Comparison of ENCODE assay signal across 27 cellular contexts in genomic region chr10:101015582-101015973, GRCh38.
"Had no signal": no experiment of that assay in that cellular context is flagged by ENCODE, and none has a peak within 500 bp of the region (broad histone marks: within the 10 kb centered on the region; RNA-seq: fewer than 3 reads in every experiment).

No MANE protein-coding gene starts in this region.

- H3K4me3 Mint-ChIP-seq: dendritic cell treated with granulocyte-macrophage colony-stimulating factor and Interleukin-4, amounts not matched to agents 40 ng/mL and 50 ng/mL, for 4 days; effector memory CD8-positive, alpha-beta T cell; immature natural killer cell; memory B cell; natural killer cell treated with Interleukin-12 subunit alpha and Interleukin-12 subunit beta and Interleukin-15 and Interleukin-18, amount 100 ng/mL, for 72 hours; stimulated activated effector memory CD8-positive, alpha-beta T cell treated with anti-CD3 and anti-CD28 coated beads, Interleukin-12 subunit alpha, Interleukin-12 subunit beta, amount 100 ng/mL, for 72 hours had no signal

- H3K27me3 ChIP-seq: pancreas had no signal

- H2AFZ ChIP-seq: neural progenitor cell had no signal

- DNase-seq: effector memory CD8-positive, alpha-beta T cell; glutamatergic neuron; immature natural killer cell; left cardiac atrium; left ventricle myocardium inferior; lower lobe of right lung; midbrain; occipital lobe; small intestine; stimulated activated CD4-positive, alpha-beta T cell treated with anti-CD3 and anti-CD28 coated beads, Interleukin-12 subunit alpha, Interleukin-12 subunit beta, amount 100 ng/mL, for 4 hours; stimulated activated CD8-positive, alpha-beta memory T cell treated with anti-CD3 and anti-CD28 coated beads, Interleukin-4, amount 100 ng/mL, for 48 hours; stimulated activated naive CD8-positive, alpha-beta T cell treated with anti-CD3 and anti-CD28 coated beads, Interleukin-15, Interleukin-2, amounts not matched to agents 100 U/mL and 50 U/mL, for 24 hours; tibial artery; uterus had no signal

- H3K9ac ChIP-seq: neural progenitor cell had no signal

- H3K27ac ChIP-seq: epithelial cell of prostate, esophagus muscularis mucosa, gastroesophageal sphincter, left ventricle myocardium inferior, lower lobe of right lung, neural progenitor cell, pancreas, suprapubic skin, tibial artery, upper lobe of left lung, uterus had no signal

- H3K36me3 ChIP-seq: esophagus muscularis mucosa, gastroesophageal sphincter, left ventricle myocardium inferior, lower lobe of right lung, neural progenitor cell, pancreas, suprapubic skin, tibial artery, upper lobe of left lung, uterus had no signal

- ATAC-seq: effector memory CD8-positive, alpha-beta T cell; gastroesophageal sphincter; left cardiac atrium; lower lobe of right lung; natural killer cell treated with Interleukin-12 subunit alpha and Interleukin-12 subunit beta and Interleukin-15 and Interleukin-18, amount 100 ng/mL, for 72 hours; pancreas; right cardiac atrium had no signal

- H3K9me3 Mint-ChIP-seq: dendritic cell treated with granulocyte-macrophage colony-stimulating factor and Interleukin-4, amounts not matched to agents 40 ng/mL and 50 ng/mL, for 4 days; effector memory CD8-positive, alpha-beta T cell; memory B cell; natural killer cell treated with Interleukin-12 subunit alpha and Interleukin-12 subunit beta and Interleukin-15 and Interleukin-18, amount 100 ng/mL, for 72 hours; neural progenitor cell; stimulated activated effector memory CD8-positive, alpha-beta T cell treated with anti-CD3 and anti-CD28 coated beads, Interleukin-12 subunit alpha, Interleukin-12 subunit beta, amount 100 ng/mL, for 72 hours had no signal

- H3K27ac Mint-ChIP-seq: dendritic cell treated with granulocyte-macrophage colony-stimulating factor and Interleukin-4, amounts not matched to agents 40 ng/mL and 50 ng/mL, for 4 days; effector memory CD8-positive, alpha-beta T cell; memory B cell; natural killer cell treated with Interleukin-12 subunit alpha and Interleukin-12 subunit beta and Interleukin-15 and Interleukin-18, amount 100 ng/mL, for 72 hours; neural progenitor cell; progenitor cell of endocrine pancreas; stimulated activated effector memory CD8-positive, alpha-beta T cell treated with anti-CD3 and anti-CD28 coated beads, Interleukin-12 subunit alpha, Interleukin-12 subunit beta, amount 100 ng/mL, for 72 hours had no signal

- H3K9me3 ChIP-seq: esophagus muscularis mucosa, gastroesophageal sphincter, left ventricle myocardium inferior, lower lobe of right lung, pancreas, suprapubic skin, tibial artery, upper lobe of left lung, uterus had no signal

- H3K36me3 Mint-ChIP-seq: immature natural killer cell; memory B cell; natural killer cell treated with Interleukin-12 subunit alpha and Interleukin-12 subunit beta and Interleukin-15 and Interleukin-18, amount 100 ng/mL, for 72 hours; neural progenitor cell had no signal

- H3K4me2 ChIP-seq: neural progenitor cell had no signal

- H3K4me3 ChIP-seq: esophagus muscularis mucosa, gastroesophageal sphincter, left ventricle myocardium inferior, lower lobe of right lung, neural progenitor cell, pancreas, suprapubic skin, tibial artery, upper lobe of left lung, uterus had no signal
